In the genomic region with DNA sequence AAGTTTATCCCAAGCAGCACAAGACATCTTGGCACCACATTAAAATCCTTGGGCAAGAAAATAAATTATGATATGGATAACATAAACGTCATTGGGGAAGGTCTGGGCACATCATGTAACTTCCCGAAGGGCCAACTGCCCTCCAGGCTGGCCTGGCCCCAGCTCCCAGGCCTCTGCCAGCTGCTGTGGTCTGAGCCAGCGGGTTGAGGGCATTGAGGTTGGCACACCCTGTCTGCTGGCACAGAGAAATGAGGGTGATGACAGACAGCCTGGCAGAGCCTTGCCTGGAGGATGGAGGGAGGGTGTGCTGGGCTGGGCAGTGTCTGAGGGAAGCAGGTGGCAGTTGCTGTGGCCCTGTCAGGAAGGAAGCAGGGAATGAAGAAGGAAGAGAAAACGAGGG, we compare ENCODE assay signal across 1 cellular context.
TF ChIP-seq lines count a peak whose summit lies in the region.

No MANE protein-coding gene starts in this region.

TF ChIP-seq in liver, 16 proteins besides CTCF, POLR2A, EP300 and RAD21 (continued from another document):
- TF ChIP-seq, protein P1, sequence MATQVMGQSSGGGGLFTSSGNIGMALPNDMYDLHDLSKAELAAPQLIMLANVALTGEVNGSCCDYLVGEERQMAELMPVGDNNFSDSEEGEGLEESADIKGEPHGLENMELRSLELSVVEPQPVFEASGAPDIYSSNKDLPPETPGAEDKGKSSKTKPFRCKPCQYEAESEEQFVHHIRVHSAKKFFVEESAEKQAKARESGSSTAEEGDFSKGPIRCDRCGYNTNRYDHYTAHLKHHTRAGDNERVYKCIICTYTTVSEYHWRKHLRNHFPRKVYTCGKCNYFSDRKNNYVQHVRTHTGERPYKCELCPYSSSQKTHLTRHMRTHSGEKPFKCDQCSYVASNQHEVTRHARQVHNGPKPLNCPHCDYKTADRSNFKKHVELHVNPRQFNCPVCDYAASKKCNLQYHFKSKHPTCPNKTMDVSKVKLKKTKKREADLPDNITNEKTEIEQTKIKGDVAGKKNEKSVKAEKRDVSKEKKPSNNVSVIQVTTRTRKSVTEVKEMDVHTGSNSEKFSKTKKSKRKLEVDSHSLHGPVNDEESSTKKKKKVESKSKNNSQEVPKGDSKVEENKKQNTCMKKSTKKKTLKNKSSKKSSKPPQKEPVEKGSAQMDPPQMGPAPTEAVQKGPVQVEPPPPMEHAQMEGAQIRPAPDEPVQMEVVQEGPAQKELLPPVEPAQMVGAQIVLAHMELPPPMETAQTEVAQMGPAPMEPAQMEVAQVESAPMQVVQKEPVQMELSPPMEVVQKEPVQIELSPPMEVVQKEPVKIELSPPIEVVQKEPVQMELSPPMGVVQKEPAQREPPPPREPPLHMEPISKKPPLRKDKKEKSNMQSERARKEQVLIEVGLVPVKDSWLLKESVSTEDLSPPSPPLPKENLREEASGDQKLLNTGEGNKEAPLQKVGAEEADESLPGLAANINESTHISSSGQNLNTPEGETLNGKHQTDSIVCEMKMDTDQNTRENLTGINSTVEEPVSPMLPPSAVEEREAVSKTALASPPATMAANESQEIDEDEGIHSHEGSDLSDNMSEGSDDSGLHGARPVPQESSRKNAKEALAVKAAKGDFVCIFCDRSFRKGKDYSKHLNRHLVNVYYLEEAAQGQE (IDR thresholded peaks at IDR 0.05), result no peak
